In genomic region chr16:15518412-15519351, GRCh38 we compare ENCODE assay signal across 13 cellular contexts.
DNase-seq lines count a peak whose midpoint lies in the region; ATAC-seq, FAIRE-seq and TF ChIP-seq lines count a peak whose summit lies in the region.
"Had no signal": no experiment of that assay in that cellular context is flagged by ENCODE, and none has a peak within 500 bp of the region (broad histone marks: within the 10 kb centered on the region; RNA-seq: fewer than 3 reads in every experiment).

No MANE protein-coding gene starts in this region.

- H3K27me3 Mint-ChIP-seq in natural killer cell (ENCODE audit: low read depth in 2 of 2): no peaks in the 10 kb centered on the region
- H3K27me3 Mint-ChIP-seq: activated B cell treated with CpG ODN at 0.5 μM for 24 hours; activated naive CD8-positive, alpha-beta T cell treated with anti-CD3 and anti-CD28 coated beads for 36 hours had no signal

- FAIRE-seq in RCC 7860 (lab: Jason Lieb, UNC): peak; percentile 34

- no peak overlapping the region for H3K4me3 ChIP-seq in fibroblast of the aortic adventitia (ENCODE audit: low read depth, low read length)
- H3K4me3 ChIP-seq in neural cell (ENCODE audit: low read length): no peak overlapping the region

- no peak for TF ChIP-seq CTCF in fibroblast of the aortic adventitia (IDR thresholded peaks at IDR 0.05; ENCODE audit: insufficient read depth, low read length)
- TF ChIP-seq CTCF in neural cell (IDR thresholded peaks at IDR 0.05; ENCODE audit: poor library complexity, severe bottlenecking): no peak
- TF ChIP-seq CTCF in natural killer cell (IDR thresholded peaks at IDR 0.05): no peak

- no peaks in the 10 kb centered on the region for H3K9me3 ChIP-seq in neural cell (ENCODE audit: low read length)

- no peak for TF ChIP-seq RAD21 in neural cell (conservative IDR thresholded peaks at IDR 0.05)

- no peak overlapping the region for H3K9ac ChIP-seq in neural cell (ENCODE audit: low read length)

- in situ Hi-C loops in ACHN (cut with HindIII; ENCODE audit: low pct_ligation_motif_present, low pct_unique_long_range_greater_than_20kb, low sequenced_read_pairs): no loop called here

- no peak overlapping the region for H3K27ac Mint-ChIP-seq in natural killer cell
- H3K27ac Mint-ChIP-seq: activated B cell treated with CpG ODN at 0.5 μM for 24 hours; activated naive CD8-positive, alpha-beta T cell treated with anti-CD3 and anti-CD28 coated beads for 36 hours had no signal

- H3K79me2 ChIP-seq in neural cell (replicated peaks; ENCODE audit: insufficient read depth, low read length): no peaks in the 10 kb centered on the region

- ATAC-seq in GM18520 (IDR thresholded peaks at IDR 0.05; ENCODE audit: unreplicated experiment) (no peak), HG03342 (IDR thresholded peaks at IDR 0.05; ENCODE audit: unreplicated experiment) (no peak), natural killer cell (no peak), HG03039 (IDR thresholded peaks at IDR 0.05; ENCODE audit: unreplicated experiment) (no peak)

- no peaks in the 10 kb centered on the region for H3K9me2 ChIP-seq in neural cell (ENCODE audit: insufficient read depth, low read length)

- H2AFZ ChIP-seq in neural cell (ENCODE audit: low read depth, low read length): no peak overlapping the region

- no peaks in the 10 kb centered on the region for H3F3A ChIP-seq in neural cell (ENCODE audit: insufficient read depth, low read length, poor library complexity, severe bottlenecking)

- no peaks in the 10 kb centered on the region for H3K36me3 ChIP-seq in neural cell (ENCODE audit: insufficient read depth, low read length)

- DNase-seq in ACHN (peak; percentile 59), RCC 7860 (ENCODE audit: low spot score) (peak; percentile 75), fibroblast of the aortic adventitia (ENCODE audit: low read depth) (peak; percentile 99), natural killer cell (no peak)
- DNase-seq: activated B cell treated with CpG ODN at 0.5 μM for 24 hours; activated naive CD8-positive, alpha-beta T cell treated with anti-CD3 and anti-CD28 coated beads for 36 hours; GOT3; NCI-H524 treated with DMSO at 0.1 percent for 48 hours; stimulated activated CD4-positive, alpha-beta T cell treated with anti-CD3 and anti-CD28 coated beads, Interleukin-12 subunit alpha, Interleukin-12 subunit beta, amount 100 ng/mL, for 4 hours had no signal

- no peak overlapping the region for H3K4me3 Mint-ChIP-seq in natural killer cell
- H3K4me3 Mint-ChIP-seq: activated B cell treated with CpG ODN at 0.5 μM for 24 hours; activated naive CD8-positive, alpha-beta T cell treated with anti-CD3 and anti-CD28 coated beads for 36 hours had no signal

- H3K9me3 Mint-ChIP-seq in natural killer cell: no peaks in the 10 kb centered on the region
- H3K9me3 Mint-ChIP-seq: activated B cell treated with CpG ODN at 0.5 μM for 24 hours; activated naive CD8-positive, alpha-beta T cell treated with anti-CD3 and anti-CD28 coated beads for 36 hours had no signal

- H3K27ac ChIP-seq in neural cell (ENCODE audit: low read length): peak overlapping the region; percentile 39

- TF ChIP-seq EP300 in neural cell (conservative IDR thresholded peaks at IDR 0.05; ENCODE audit: poor library complexity, severe bottlenecking): peak; percentile 83

- peaks cover 31 to 40% of the 10 kb centered on the region in 2 donors for H3K4me1 Mint-ChIP-seq in natural killer cell

- H3K36me3 Mint-ChIP-seq in natural killer cell: no peaks in the 10 kb centered on the region

- no peaks in the 10 kb centered on the region for H4K20me1 ChIP-seq in neural cell (ENCODE audit: insufficient read depth)

- intact Hi-C loops in natural killer cell (cut with micrococcal nuclease): no loop called here

- H3K27me3 ChIP-seq in neural cell (ENCODE audit: insufficient read depth, low read depth, low read length): no peaks in the 10 kb centered on the region

- H3K4me2 ChIP-seq in neural cell (ENCODE audit: low read length): no peak overlapping the region

TF ChIP-seq in neural cell, 6 proteins besides CTCF, POLR2A, EP300 and RAD21:
- peak; percentile 79 for TF ChIP-seq POLR2AphosphoS5 (IDR thresholded peaks at IDR 0.05)
- no peak for TF ChIP-seq MXI1 (conservative IDR thresholded peaks at IDR 0.05; ENCODE audit: poor library complexity, severe bottlenecking)
